ENCODE assay signal across 2 cellular contexts in the genomic region with DNA sequence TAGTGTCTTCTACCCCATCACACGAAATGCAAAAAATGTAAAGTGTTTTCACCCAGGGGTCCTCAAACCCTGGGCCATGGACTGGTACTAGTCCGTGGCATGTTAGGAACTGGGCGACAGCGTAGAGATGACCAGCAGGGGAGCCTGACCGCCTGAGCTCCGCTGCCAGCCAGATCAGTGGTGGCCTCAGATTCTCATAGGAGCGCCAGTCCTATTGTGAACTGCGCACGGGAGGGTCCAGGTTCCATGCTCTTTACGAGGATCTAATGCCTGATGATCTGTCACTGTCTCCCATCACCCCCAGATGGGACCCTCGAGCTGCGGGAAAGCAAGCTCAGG.
TF ChIP-seq lines count a peak whose summit lies in the region.

No MANE protein-coding gene starts in this region.

TF ChIP-seq in SK-N-SH, 30 proteins besides CTCF, POLR2A, EP300 and RAD21:
- TF ChIP-seq, protein P1, sequence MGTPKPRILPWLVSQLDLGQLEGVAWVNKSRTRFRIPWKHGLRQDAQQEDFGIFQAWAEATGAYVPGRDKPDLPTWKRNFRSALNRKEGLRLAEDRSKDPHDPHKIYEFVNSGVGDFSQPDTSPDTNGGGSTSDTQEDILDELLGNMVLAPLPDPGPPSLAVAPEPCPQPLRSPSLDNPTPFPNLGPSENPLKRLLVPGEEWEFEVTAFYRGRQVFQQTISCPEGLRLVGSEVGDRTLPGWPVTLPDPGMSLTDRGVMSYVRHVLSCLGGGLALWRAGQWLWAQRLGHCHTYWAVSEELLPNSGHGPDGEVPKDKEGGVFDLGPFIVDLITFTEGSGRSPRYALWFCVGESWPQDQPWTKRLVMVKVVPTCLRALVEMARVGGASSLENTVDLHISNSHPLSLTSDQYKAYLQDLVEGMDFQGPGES (IDR thresholded peaks at IDR 0.05; ENCODE audit: low read depth, low read length), result no peak
- TF ChIP-seq GATA2 (CRISPR knock-in tag; IDR thresholded peaks at IDR 0.05) (no peak), EZH2phosphoT487 (IDR thresholded peaks at IDR 0.05; ENCODE audit: borderline replicate concordance, low read depth) (no peak), NFIC (IDR thresholded peaks at IDR 0.05; ENCODE audit: borderline replicate concordance) (no peak), TEAD4 (IDR thresholded peaks at IDR 0.05; ENCODE audit: borderline replicate concordance, insufficient read depth) (no peak), MXI1 (IDR thresholded peaks at IDR 0.05; ENCODE audit: low read depth, low read length) (no peak), TCF12 (IDR thresholded peaks at IDR 0.05) (no peak), FOXM1 (IDR thresholded peaks at IDR 0.05; ENCODE audit: low read depth) (no peak), FOSL2 (IDR thresholded peaks at IDR 0.05; ENCODE audit: borderline replicate concordance, low read depth) (no peak), RCOR1 (IDR thresholded peaks at IDR 0.05; ENCODE audit: low read length) (no peak), TAF1 (IDR thresholded peaks at IDR 0.05; ENCODE audit: borderline replicate concordance, low read depth, low read length) (no peak)
- TF ChIP-seq, protein P2, sequence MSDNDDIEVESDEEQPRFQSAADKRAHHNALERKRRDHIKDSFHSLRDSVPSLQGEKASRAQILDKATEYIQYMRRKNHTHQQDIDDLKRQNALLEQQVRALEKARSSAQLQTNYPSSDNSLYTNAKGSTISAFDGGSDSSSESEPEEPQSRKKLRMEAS (IDR thresholded peaks at IDR 0.05; ENCODE audit: low read depth), result no peak
- TF ChIP-seq, protein P3, sequence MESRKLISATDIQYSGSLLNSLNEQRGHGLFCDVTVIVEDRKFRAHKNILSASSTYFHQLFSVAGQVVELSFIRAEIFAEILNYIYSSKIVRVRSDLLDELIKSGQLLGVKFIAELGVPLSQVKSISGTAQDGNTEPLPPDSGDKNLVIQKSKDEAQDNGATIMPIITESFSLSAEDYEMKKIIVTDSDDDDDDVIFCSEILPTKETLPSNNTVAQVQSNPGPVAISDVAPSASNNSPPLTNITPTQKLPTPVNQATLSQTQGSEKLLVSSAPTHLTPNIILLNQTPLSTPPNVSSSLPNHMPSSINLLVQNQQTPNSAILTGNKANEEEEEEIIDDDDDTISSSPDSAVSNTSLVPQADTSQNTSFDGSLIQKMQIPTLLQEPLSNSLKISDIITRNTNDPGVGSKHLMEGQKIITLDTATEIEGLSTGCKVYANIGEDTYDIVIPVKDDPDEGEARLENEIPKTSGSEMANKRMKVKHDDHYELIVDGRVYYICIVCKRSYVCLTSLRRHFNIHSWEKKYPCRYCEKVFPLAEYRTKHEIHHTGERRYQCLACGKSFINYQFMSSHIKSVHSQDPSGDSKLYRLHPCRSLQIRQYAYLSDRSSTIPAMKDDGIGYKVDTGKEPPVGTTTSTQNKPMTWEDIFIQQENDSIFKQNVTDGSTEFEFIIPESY (IDR thresholded peaks at IDR 0.05; ENCODE audit: borderline replicate concordance, low read depth), result no peak

TF ChIP-seq in H1, 55 proteins besides CTCF, POLR2A, EP300 and RAD21:
- TF ChIP-seq KDM5A (IDR thresholded peaks at IDR 0.05; ENCODE audit: low read length) (no peak), FOSL1 (IDR thresholded peaks at IDR 0.05; ENCODE audit: insufficient read depth, low read depth, low read length) (no peak), EZH2 (IDR thresholded peaks at IDR 0.05; ENCODE audit: low read depth, low read length, severe bottlenecking) (no peak), TAF1 (IDR thresholded peaks at IDR 0.05; ENCODE audit: low read depth, low read length) (no peak), BCL11A (IDR thresholded peaks at IDR 0.05; ENCODE audit: low read depth in 2 of 2, low read length in 2 of 2) (no peak), POU5F1 (IDR thresholded peaks at IDR 0.05; ENCODE audit: low read depth, low read length) (no peak), KDM1A (IDR thresholded peaks at IDR 0.05; ENCODE audit: borderline replicate concordance, low read length) (no peak), SAP30 (IDR thresholded peaks at IDR 0.05; ENCODE audit: insufficient read depth, insufficient replicate concordance, low read length) (no peak), RFX5 (IDR thresholded peaks at IDR 0.05; ENCODE audit: borderline replicate concordance, low read depth, low read length) (no peak), TCF12 (IDR thresholded peaks at IDR 0.05; ENCODE audit: low read depth, low read length) (no peak), SP4 (IDR thresholded peaks at IDR 0.05; ENCODE audit: low read length) (no peak), HDAC2 (IDR thresholded peaks at IDR 0.05; ENCODE audit: borderline replicate concordance in 1 of 2, low read depth in 2 of 2, low read length in 2 of 2) (no peak)
- TF ChIP-seq, protein P2 (IDR thresholded peaks at IDR 0.05), result no peak
- TF ChIP-seq, protein P4, sequence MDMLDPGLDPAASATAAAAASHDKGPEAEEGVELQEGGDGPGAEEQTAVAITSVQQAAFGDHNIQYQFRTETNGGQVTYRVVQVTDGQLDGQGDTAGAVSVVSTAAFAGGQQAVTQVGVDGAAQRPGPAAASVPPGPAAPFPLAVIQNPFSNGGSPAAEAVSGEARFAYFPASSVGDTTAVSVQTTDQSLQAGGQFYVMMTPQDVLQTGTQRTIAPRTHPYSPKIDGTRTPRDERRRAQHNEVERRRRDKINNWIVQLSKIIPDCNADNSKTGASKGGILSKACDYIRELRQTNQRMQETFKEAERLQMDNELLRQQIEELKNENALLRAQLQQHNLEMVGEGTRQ (IDR thresholded peaks at IDR 0.05; ENCODE audit: low read length), result no peak
- TF ChIP-seq, protein P5, sequence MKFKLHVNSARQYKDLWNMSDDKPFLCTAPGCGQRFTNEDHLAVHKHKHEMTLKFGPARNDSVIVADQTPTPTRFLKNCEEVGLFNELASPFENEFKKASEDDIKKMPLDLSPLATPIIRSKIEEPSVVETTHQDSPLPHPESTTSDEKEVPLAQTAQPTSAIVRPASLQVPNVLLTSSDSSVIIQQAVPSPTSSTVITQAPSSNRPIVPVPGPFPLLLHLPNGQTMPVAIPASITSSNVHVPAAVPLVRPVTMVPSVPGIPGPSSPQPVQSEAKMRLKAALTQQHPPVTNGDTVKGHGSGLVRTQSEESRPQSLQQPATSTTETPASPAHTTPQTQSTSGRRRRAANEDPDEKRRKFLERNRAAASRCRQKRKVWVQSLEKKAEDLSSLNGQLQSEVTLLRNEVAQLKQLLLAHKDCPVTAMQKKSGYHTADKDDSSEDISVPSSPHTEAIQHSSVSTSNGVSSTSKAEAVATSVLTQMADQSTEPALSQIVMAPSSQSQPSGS (IDR thresholded peaks at IDR 0.05; ENCODE audit: low read length), result no peak
